ENCODE assay signal across 16 cellular contexts in genomic region chr7:12601302-12601869, GRCh38. TPM values are rescaled to one million over a fixed set of nuclear protein-coding genes. Genes with fewer than 3 reads are reported as not detected.
DNase-seq lines count a peak whose midpoint lies in the region; ATAC-seq and TF ChIP-seq lines count a peak whose summit lies in the region.
"Had no signal": no experiment of that assay in that cellular context is flagged by ENCODE, and none has a peak within 500 bp of the region (broad histone marks: within the 10 kb centered on the region; RNA-seq: fewer than 3 reads in every experiment).

No MANE protein-coding gene starts in this region.

- no peaks in the 10 kb centered on the region for H3K4me1 Mint-ChIP-seq in Caco-2 (ENCODE audit: low read depth, unreplicated experiment)
- H3K4me1 Mint-ChIP-seq: activated naive CD8-positive, alpha-beta T cell treated with anti-CD3 and anti-CD28 coated beads for 36 hours had no signal

- BruUV-seq in Caco-2 (replicated peaks; lab: Mats Ljungman, UMichigan), result no TSS peak

- H3K27ac Mint-ChIP-seq in Caco-2 (ENCODE audit: unreplicated experiment), result no peak overlapping the region
- H3K27ac Mint-ChIP-seq: activated naive CD8-positive, alpha-beta T cell treated with anti-CD3 and anti-CD28 coated beads for 36 hours had no signal

- H3K27me3 ChIP-seq in vagina (no peaks in the 10 kb centered on the region), Caco-2 (replicated peaks; ENCODE audit: control insufficient read depth, insufficient read depth, low read length) (no peaks in the 10 kb centered on the region)
- H3K27me3 ChIP-seq: esophagus muscularis mucosa, uterus had no signal

- H3K36me3 ChIP-seq in vagina (no peaks in the 10 kb centered on the region), Caco-2 (ENCODE audit: control insufficient read depth, insufficient read depth, low read length) (no peaks in the 10 kb centered on the region)
- H3K36me3 ChIP-seq: esophagus muscularis mucosa, uterus had no signal

- intact Hi-C loops in vagina (cut with DNase I) (no loop called here), Caco-2 (cut with micrococcal nuclease; ENCODE audit: unreplicated experiment) (no loop called here)

- peaks cover 7% of the 10 kb centered on the region for H3K27me3 Mint-ChIP-seq in Caco-2 (ENCODE audit: insufficient read depth, unreplicated experiment)

- TF ChIP-seq CTCF in GM20000 (IDR thresholded peaks at IDR 0.05; ENCODE audit: extremely low read depth, missing control alignments), result no peak
- no peak for TF ChIP-seq CTCF in vagina (IDR thresholded peaks at IDR 0.05)
- TF ChIP-seq CTCF in Caco-2 (IDR thresholded peaks at IDR 0.05; ENCODE audit: insufficient read depth in 1 of 2, low read depth in 1 of 2, low read length in 1 of 2, severe bottlenecking in 1 of 2, unreplicated experiment in 1 of 2), result no peak

- DNase-seq in GM20000 (ENCODE audit: low spot score) (peak; percentile 11), vagina (ENCODE audit: extremely low spot score in 2 of 2) (no peak), Ammon's horn (ENCODE audit: low spot score) (no peak), Caco-2 (no peak)
- DNase-seq: activated naive CD8-positive, alpha-beta T cell treated with anti-CD3 and anti-CD28 coated beads for 36 hours; EL; mesendoderm; MV-4-11; uterus had no signal

- ATAC-seq in GM18508 (IDR thresholded peaks at IDR 0.05; ENCODE audit: insufficient read depth, unreplicated experiment) (peak; percentile 94), HG02870 (IDR thresholded peaks at IDR 0.05; ENCODE audit: unreplicated experiment) (peak; percentile 95), HG03469 (IDR thresholded peaks at IDR 0.05; ENCODE audit: unreplicated experiment) (peak; percentile 98), GM21737 (IDR thresholded peaks at IDR 0.05; ENCODE audit: unreplicated experiment) (no peak)

- POLR2A ChIA-PET in Caco-2 (lab: Charles Lee), result no interaction called here

- H3K4me3 ChIP-seq in vagina (no peak overlapping the region), Caco-2 (ENCODE audit: low read depth, low read length) (no peak overlapping the region)
- H3K4me3 ChIP-seq: esophagus muscularis mucosa, uterus had no signal

- no peaks in the 10 kb centered on the region for H3K36me3 Mint-ChIP-seq in Caco-2 (ENCODE audit: insufficient read depth, unreplicated experiment)
- H3K36me3 Mint-ChIP-seq: activated naive CD8-positive, alpha-beta T cell treated with anti-CD3 and anti-CD28 coated beads for 36 hours had no signal

- CTCF ChIA-PET in Caco-2 (lab: Charles Lee), result no interaction called here

- H3K4me3 Mint-ChIP-seq in Caco-2 (ENCODE audit: unreplicated experiment), result no peak overlapping the region
- H3K4me3 Mint-ChIP-seq: activated naive CD8-positive, alpha-beta T cell treated with anti-CD3 and anti-CD28 coated beads for 36 hours had no signal

- H3K9me3 Mint-ChIP-seq in Caco-2 (ENCODE audit: unreplicated experiment), result peaks cover 19% of the 10 kb centered on the region

- no peak overlapping the region for H3K27ac ChIP-seq in vagina
- H3K27ac ChIP-seq: esophagus muscularis mucosa, uterus had no signal

- H3K4me1 ChIP-seq in vagina (no peaks in the 10 kb centered on the region), Caco-2 (no peaks in the 10 kb centered on the region)
- H3K4me1 ChIP-seq: esophagus muscularis mucosa, uterus had no signal

- H3K9me3 ChIP-seq in vagina (peaks cover 3% of the 10 kb centered on the region), Caco-2 (peaks cover 6% of the 10 kb centered on the region; the same call in 1 of the 2 replicates)
- H3K9me3 ChIP-seq: uterus had no signal

- no peak for TF ChIP-seq POLR2A in vagina (IDR thresholded peaks at IDR 0.05)

RNA-seq across cellular contexts. Expression of gene SCIN, which starts 30.9 kb away (rescaled TPM):
- total RNA-seq in vagina, result 0.74 TPM
- total RNA-seq in Caco-2 (2022), result 0.39 and 0.84 TPM in 2 replicates
- total RNA-seq: NCI-H460, RPMI7951 had no signal
